13 cellular contexts compared by ENCODE assay signal in genomic region chr4:105461221-105462041, GRCh38. TPM values are rescaled to one million over a fixed set of nuclear protein-coding genes. Genes with fewer than 3 reads are reported as not detected.
DNase-seq lines count a peak whose midpoint lies in the region; ATAC-seq and TF ChIP-seq lines count a peak whose summit lies in the region.
"Had no signal": no experiment of that assay in that cellular context is flagged by ENCODE, and none has a peak within 500 bp of the region (broad histone marks: within the 10 kb centered on the region; RNA-seq: fewer than 3 reads in every experiment).

No MANE protein-coding gene starts in this region.

- peaks cover 23% of the 10 kb centered on the region for H3K79me2 ChIP-seq in osteoblast (ENCODE audit: insufficient read depth, low read length)

- H2AFZ ChIP-seq in osteoblast (ENCODE audit: low read length): no peak overlapping the region
- H2AFZ ChIP-seq: parathyroid adenoma had no signal

- peaks cover 10% of the 10 kb centered on the region for H3K9me3 Mint-ChIP-seq in activated CD8-positive, alpha-beta memory T cell treated with anti-CD3 and anti-CD28 coated beads, Interleukin-2, amount 10 ng/mL, durations not matched to agents 7 days and 5 days (ENCODE audit: low read depth)

- no peaks in the 10 kb centered on the region for H3K9me3 ChIP-seq in left lung
- no peaks in the 10 kb centered on the region for H3K9me3 ChIP-seq in osteoblast (ENCODE audit: low read depth, low read length)
- H3K9me3 ChIP-seq: esophagus squamous epithelium, tibial nerve had no signal

- H3K27me3 ChIP-seq in left lung (no peaks in the 10 kb centered on the region), osteoblast (ENCODE audit: insufficient read depth, low read length) (no peaks in the 10 kb centered on the region)
- H3K27me3 ChIP-seq: esophagus squamous epithelium, tibial nerve had no signal

- peaks cover 7% of the 10 kb centered on the region for H4K20me1 ChIP-seq in osteoblast (ENCODE audit: insufficient read depth, low read length)

- ATAC-seq in HG03066 (IDR thresholded peaks at IDR 0.05; ENCODE audit: low read depth, unreplicated experiment) (peak; percentile 78), left lung (peak; percentile 56)
- no peak for ATAC-seq in activated CD8-positive, alpha-beta memory T cell treated with anti-CD3 and anti-CD28 coated beads, Interleukin-2, amount 10 ng/mL, durations not matched to agents 7 days and 5 days

- peak; percentile 95 for DNase-seq in GF-D8 (lab: John Stamatoyannopoulos, UW)
- peak; percentile 53 for DNase-seq in SKM-1 (lab: John Stamatoyannopoulos, UW; ENCODE audit: unreplicated experiment)
- no peak for DNase-seq in left lung
- DNase-seq in COLO668 (lab: John Stamatoyannopoulos, UW; ENCODE audit: unreplicated experiment): no peak
- no peak for DNase-seq in DMS79 treated with DMSO at 0.1 percent for 48 hours (lab: John Stamatoyannopoulos, UW)
- no peak for DNase-seq in osteoblast (ENCODE audit: insufficient read length, low spot score, missing footprints)
- no peak for DNase-seq in activated CD8-positive, alpha-beta memory T cell treated with anti-CD3 and anti-CD28 coated beads, Interleukin-2, amount 10 ng/mL, durations not matched to agents 7 days and 5 days
- DNase-seq: esophagus squamous epithelium, NCI-H524 treated with DMSO at 0.1 percent for 48 hours, T-helper 2 cell had no signal

- H3K36me3 ChIP-seq in left lung (peaks cover 0 to 6% of the 10 kb centered on the region in 2 donors), osteoblast (ENCODE audit: insufficient read depth, low read length) (no peaks in the 10 kb centered on the region)

- peaks cover 12% of the 10 kb centered on the region for H3K4me1 Mint-ChIP-seq in activated CD8-positive, alpha-beta memory T cell treated with anti-CD3 and anti-CD28 coated beads, Interleukin-2, amount 10 ng/mL, durations not matched to agents 7 days and 5 days

- intact Hi-C loops in left lung (cut with DNase I): no loop called here

- no peak overlapping the region for H3K27ac Mint-ChIP-seq in activated CD8-positive, alpha-beta memory T cell treated with anti-CD3 and anti-CD28 coated beads, Interleukin-2, amount 10 ng/mL, durations not matched to agents 7 days and 5 days

- peaks cover 0 to 18% of the 10 kb centered on the region in 2 donors for H3K4me1 ChIP-seq in left lung
- no peaks in the 10 kb centered on the region for H3K4me1 ChIP-seq in osteoblast (ENCODE audit: insufficient read depth, low read length)
- H3K4me1 ChIP-seq: parathyroid adenoma had no signal

- no peak for TF ChIP-seq CTCF in left lung (IDR thresholded peaks at IDR 0.05)
- no peak for TF ChIP-seq CTCF in osteoblast (IDR thresholded peaks at IDR 0.05; ENCODE audit: extremely low read depth, low read depth, low read length)

- H3K27ac ChIP-seq in left lung: peak overlapping the region in 1 of 2 donors; percentile 67
- H3K27ac ChIP-seq in osteoblast (ENCODE audit: low read depth, low read length): no peak overlapping the region
- H3K27ac ChIP-seq: esophagus squamous epithelium, parathyroid adenoma, tibial nerve had no signal

- CTCF ChIA-PET in activated CD8-positive, alpha-beta memory T cell treated with anti-CD3 and anti-CD28 coated beads, Interleukin-2, amount 10 ng/mL, durations not matched to agents 7 days and 5 days (lab: Charles Lee): interaction anchor here (1.4 to 3.4 kb wide), 2 partner anchors 10 to 12 kb away, joined by 5 to 10 read pairs; partner anchors contain the start of gene PPA2

- H3K4me3 Mint-ChIP-seq in activated CD8-positive, alpha-beta memory T cell treated with anti-CD3 and anti-CD28 coated beads, Interleukin-2, amount 10 ng/mL, durations not matched to agents 7 days and 5 days: no peak overlapping the region

- peaks cover 65% of the 10 kb centered on the region for H3K36me3 Mint-ChIP-seq in activated CD8-positive, alpha-beta memory T cell treated with anti-CD3 and anti-CD28 coated beads, Interleukin-2, amount 10 ng/mL, durations not matched to agents 7 days and 5 days

- H3K27me3 Mint-ChIP-seq in activated CD8-positive, alpha-beta memory T cell treated with anti-CD3 and anti-CD28 coated beads, Interleukin-2, amount 10 ng/mL, durations not matched to agents 7 days and 5 days: no peaks in the 10 kb centered on the region

- H3K4me3 ChIP-seq in left lung (no peak overlapping the region), osteoblast (ENCODE audit: insufficient read depth, low read length) (no peak overlapping the region)
- H3K4me3 ChIP-seq: esophagus squamous epithelium, tibial nerve had no signal

- no peak overlapping the region for H3K4me2 ChIP-seq in osteoblast (ENCODE audit: insufficient read depth, low read length)

RNA-seq across cellular contexts. Expression of gene PPA2, which starts 12.4 kb away (rescaled TPM):
- total RNA-seq in left lung (10 to 100 TPM; 75.3 to 76.9 TPM), osteoblast (67.0 and 68.7 TPM in 2 replicates)
- 10 to 100 TPM; 67.0 to 68.5 TPM for total RNA-seq in activated CD8-positive, alpha-beta memory T cell treated with anti-CD3 and anti-CD28 coated beads, Interleukin-2, amount 10 ng/mL, durations not matched to agents 7 days and 5 days

Comparison
In these comparisons a context has a peak if more than half of its experiments do, and no peak if none do; other contexts are left out.
1. DNase-seq: peak in GF-D8 (single experiment) and SKM-1 (single experiment); none in left lung (0 of 2), COLO668 (single experiment), DMS79 treated with DMSO at 0.1 percent for 48 hours (single experiment), osteoblast (single experiment) and activated CD8-positive, alpha-beta memory T cell treated with anti-CD3 and anti-CD28 coated beads, Interleukin-2, amount 10 ng/mL, durations not matched to agents 7 days and 5 days (single experiment).